1 cellular context compared by ENCODE assay signal in the genomic region with DNA sequence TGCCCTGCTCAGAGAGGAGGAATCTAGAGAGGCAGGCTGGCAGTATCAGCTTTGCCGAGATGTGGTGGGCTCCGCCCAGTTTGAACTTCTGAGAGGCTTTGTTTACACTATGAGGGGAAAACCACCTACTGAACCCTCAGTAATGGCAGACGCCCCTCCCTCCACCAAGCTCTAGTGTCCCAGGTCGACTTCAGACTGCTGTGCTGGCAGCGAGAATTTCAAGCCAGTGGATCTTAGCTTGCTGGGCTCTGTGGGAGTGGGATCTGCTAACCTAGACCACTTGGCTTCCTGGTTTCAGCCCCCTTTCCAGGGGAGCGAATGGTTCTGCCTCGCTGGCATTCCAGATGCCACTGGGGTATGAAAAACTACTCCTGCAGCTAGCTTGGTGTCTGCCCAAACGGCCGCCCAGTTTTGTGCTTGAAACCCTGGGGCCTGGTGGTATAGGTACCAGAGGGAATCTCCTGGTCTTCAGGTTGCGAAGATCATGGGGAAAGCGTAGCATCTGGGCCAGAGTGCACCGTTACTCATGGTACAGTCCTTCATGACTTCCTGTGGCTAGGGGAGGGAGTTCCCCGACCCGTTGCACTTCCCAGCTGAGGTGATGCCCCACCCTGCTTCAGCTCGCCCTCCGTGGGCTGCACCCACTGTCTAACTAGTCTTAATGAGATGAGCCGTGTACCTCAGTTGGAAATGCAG.
TF ChIP-seq lines count a peak whose summit lies in the region.

No MANE protein-coding gene starts in this region.

TF ChIP-seq in SK-N-SH treated with all-trans-retinoic acid at 6 μM for 48 hours, 23 proteins besides CTCF, POLR2A, EP300 and RAD21 (continued from another document):
- no peak for TF ChIP-seq CSDC2 (CRISPR knock-in tag; IDR thresholded peaks at IDR 0.05)
